In the genomic region with DNA sequence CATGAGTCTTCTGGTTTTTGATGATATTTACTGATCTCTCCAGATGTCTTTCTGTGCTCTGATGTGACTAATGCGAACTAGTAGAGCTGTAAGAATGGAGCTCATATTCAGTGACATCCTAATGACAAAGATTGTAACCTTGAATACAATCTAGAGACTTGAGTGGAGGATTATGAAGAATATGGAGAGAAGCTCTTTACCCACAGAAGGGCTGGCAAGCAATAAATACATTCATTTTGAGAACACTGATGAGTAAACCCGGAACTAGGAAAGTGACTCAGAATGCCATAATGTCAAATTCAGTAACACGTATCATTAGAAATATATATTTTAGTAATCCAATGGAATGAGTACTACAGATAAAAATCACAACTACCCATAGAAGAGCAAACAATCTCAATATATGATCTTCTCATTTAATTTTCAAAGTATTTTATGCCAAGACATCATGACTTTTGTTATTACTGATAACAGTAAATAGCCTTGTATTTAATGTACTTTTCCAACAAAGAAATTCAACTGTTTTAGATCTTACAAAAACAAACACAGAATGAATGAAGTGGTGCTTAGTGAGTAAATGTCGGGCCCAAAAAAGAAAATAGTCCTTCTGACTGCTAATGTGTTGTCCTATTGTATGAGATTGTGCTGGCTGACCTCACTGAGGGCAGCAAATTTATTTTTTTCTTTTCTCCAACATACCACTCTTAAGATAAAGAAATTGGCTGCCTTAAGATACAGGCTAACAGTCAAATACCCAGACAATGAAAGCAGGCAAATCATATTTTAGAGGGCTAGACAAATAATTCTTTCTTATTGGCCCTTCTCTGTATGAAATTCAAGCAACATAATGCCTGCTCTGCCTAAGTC, we compare ENCODE assay signal across 9 cellular contexts. TPM values are rescaled to one million over a fixed set of nuclear protein-coding genes. Genes with fewer than 3 reads are reported as not detected.
DNase-seq lines count a peak whose midpoint lies in the region; ATAC-seq, FAIRE-seq and TF ChIP-seq lines count a peak whose summit lies in the region.
"Had no signal": no experiment of that assay in that cellular context is flagged by ENCODE, and none has a peak within 500 bp of the region (broad histone marks: within the 10 kb centered on the region; RNA-seq: fewer than 3 reads in every experiment).

No MANE protein-coding gene starts in this region.

- H3K4me3 ChIP-seq in Peyer's patch (no peak overlapping the region), kidney (ENCODE audit: low read length in 2 of 2) (no peak overlapping the region)
- H3K4me3 ChIP-seq: cardiac muscle cell had no signal

- H3K9ac ChIP-seq in kidney (ENCODE audit: low read length in 2 of 2), result no peak overlapping the region

- H3K36me3 ChIP-seq in Peyer's patch (no peaks in the 10 kb centered on the region), kidney (ENCODE audit: control insufficient read depth in 1 of 2, insufficient read depth in 2 of 2, low read length in 2 of 2) (no peaks in the 10 kb centered on the region)
- H3K36me3 ChIP-seq: cardiac muscle cell had no signal

- intact Hi-C loops in kidney (cut with DNase I), result no loop called here

- DNase-seq in Peyer's patch (no peak), lung microvascular endothelial cell (ENCODE audit: low read depth in 2 of 2) (peak; percentile 51 to 66), DMS114 treated with DMSO at 0.1 percent for 48 hours (lab: John Stamatoyannopoulos, UW; ENCODE audit: unreplicated experiment) (no peak), kidney (no peak), HuH-7 (ENCODE audit: low spot score) (no peak), 8988T (no peak)

- H3K4me1 ChIP-seq in Peyer's patch (no peaks in the 10 kb centered on the region), kidney (ENCODE audit: control insufficient read depth in 1 of 2, insufficient read depth in 1 of 2, low read depth in 1 of 2, low read length in 2 of 2) (no peaks in the 10 kb centered on the region)

- TF ChIP-seq CTCF in Peyer's patch (IDR thresholded peaks at IDR 0.05), result no peak
- no peak for TF ChIP-seq CTCF in kidney (IDR thresholded peaks at IDR 0.05; ENCODE audit: borderline replicate concordance, extremely low read depth, insufficient read depth)

- FAIRE-seq in kidney (lab: Jason Lieb, UNC), result no peak

- no peaks in the 10 kb centered on the region for H3K27me3 ChIP-seq in Peyer's patch
- H3K27me3 ChIP-seq: cardiac muscle cell had no signal

- peak; percentile 88 for ATAC-seq in GM18858 (IDR thresholded peaks at IDR 0.05; ENCODE audit: unreplicated experiment)
- ATAC-seq in HG02610 (IDR thresholded peaks at IDR 0.05; ENCODE audit: unreplicated experiment), result peak; percentile 98

- no peaks in the 10 kb centered on the region for H3K9me3 ChIP-seq in Peyer's patch
- no peaks in the 10 kb centered on the region for H3K9me3 ChIP-seq in kidney (ENCODE audit: control insufficient read depth in 1 of 2, low read length in 2 of 2)

- no peak for TF ChIP-seq POLR2A in Peyer's patch (IDR thresholded peaks at IDR 0.05)

- H3K27ac ChIP-seq in Peyer's patch (peak overlapping the region in 3 of 4 donors; percentile 22 to 86 (median 64)), kidney (ENCODE audit: low read depth in 2 of 2, low read length in 2 of 2) (no peak overlapping the region)
- H3K27ac ChIP-seq: cardiac muscle cell had no signal

RNA-seq across cellular contexts. Expression of a gene that starts 49.2 kb away (rescaled TPM):
- total RNA-seq in Peyer's patch (10 to 100 TPM; 24.2 to 48.9 (median 46.0) TPM), lung microvascular endothelial cell (21.6 and 25.6 TPM in 2 replicates), kidney (32.9 TPM)
- polyA plus RNA-seq in kidney (ENCODE audit: insufficient read depth, low read depth, low replicate concordance), result 38.4 TPM

Comparison
In these comparisons a context has a peak if more than half of its experiments do, and no peak if none do; other contexts are left out.
1. DNase-seq: peak in lung microvascular endothelial cell (2 of 2); none in Peyer's patch (0 of 3), DMS114 treated with DMSO at 0.1 percent for 48 hours (single experiment), kidney (single experiment), HuH-7 (single experiment) and 8988T (single experiment).
2. H3K27ac ChIP-seq: peak in Peyer's patch (3 of 4); none in kidney (0 of 2).